ENCODE assay signal across 8 cellular contexts in genomic region chr12:63668028-63668799, GRCh38. TPM values are rescaled to one million over a fixed set of nuclear protein-coding genes. Genes with fewer than 3 reads are reported as not detected.
DNase-seq lines count a peak whose midpoint lies in the region; ATAC-seq, FAIRE-seq and TF ChIP-seq lines count a peak whose summit lies in the region.

DPY19L2 (minus strand) TSS chr12:63668493; CDS start chr12:63668393, 100 bp downstream.

- no peak for TF ChIP-seq POLR2A in GM12892 (IDR thresholded peaks at IDR 0.05; ENCODE audit: low read depth, low read length)

- peaks cover 40% of the 10 kb centered on the region for H3K27me3 Mint-ChIP-seq in activated T-helper 2 cell treated with anti-CD3 and anti-CD28 coated beads, Interferon-gamma antibody, Interleukin-2, Interleukin-4, amounts not matched to agents 10 μg/mL and 5 μg/mL and 100 μg/mL, durations not matched to agents 14 hours and 24 hours and 36 hours (ENCODE audit: low read depth)
- peaks cover 0 to 14% (median 3%) of the 10 kb centered on the region in 5 donors for H3K27me3 Mint-ChIP-seq in naive thymus-derived CD8-positive, alpha-beta T cell
- H3K27me3 Mint-ChIP-seq in stimulated activated naive CD8-positive, alpha-beta T cell treated with anti-CD3 and anti-CD28 coated beads, Interleukin-15, Interleukin-2, amounts not matched to agents 100 ng/mL and 50 ng/mL, for 24 hours, result no peaks in the 10 kb centered on the region

- intact Hi-C loops in activated T-helper 2 cell treated with anti-CD3 and anti-CD28 coated beads, Interferon-gamma antibody, Interleukin-2, Interleukin-4, amounts not matched to agents 10 μg/mL and 5 μg/mL and 100 μg/mL, durations not matched to agents 14 hours and 24 hours and 36 hours (cut with micrococcal nuclease), result loop anchor here (5.0 kb wide), 1 partner anchor 134 kb away; no protein-coding TSS in a partner anchor

- no peaks in the 10 kb centered on the region for H3K9me3 Mint-ChIP-seq in activated T-helper 2 cell treated with anti-CD3 and anti-CD28 coated beads, Interferon-gamma antibody, Interleukin-2, Interleukin-4, amounts not matched to agents 10 μg/mL and 5 μg/mL and 100 μg/mL, durations not matched to agents 14 hours and 24 hours and 36 hours
- H3K9me3 Mint-ChIP-seq in naive thymus-derived CD8-positive, alpha-beta T cell, result no peaks in the 10 kb centered on the region
- no peaks in the 10 kb centered on the region for H3K9me3 Mint-ChIP-seq in stimulated activated naive CD8-positive, alpha-beta T cell treated with anti-CD3 and anti-CD28 coated beads, Interleukin-15, Interleukin-2, amounts not matched to agents 100 ng/mL and 50 ng/mL, for 24 hours

- peak within 1 kb of the TSS; percentile 83 for H3K4me3 Mint-ChIP-seq in activated T-helper 2 cell treated with anti-CD3 and anti-CD28 coated beads, Interferon-gamma antibody, Interleukin-2, Interleukin-4, amounts not matched to agents 10 μg/mL and 5 μg/mL and 100 μg/mL, durations not matched to agents 14 hours and 24 hours and 36 hours (ENCODE audit: low read depth)
- peak within 1 kb of the TSS; percentile 88 to 96 (median 94) for H3K4me3 Mint-ChIP-seq in naive thymus-derived CD8-positive, alpha-beta T cell
- peak within 1 kb of the TSS; percentile 89 for H3K4me3 Mint-ChIP-seq in stimulated activated naive CD8-positive, alpha-beta T cell treated with anti-CD3 and anti-CD28 coated beads, Interleukin-15, Interleukin-2, amounts not matched to agents 100 ng/mL and 50 ng/mL, for 24 hours

- peaks cover 10% of the 10 kb centered on the region for H3K4me1 Mint-ChIP-seq in activated T-helper 2 cell treated with anti-CD3 and anti-CD28 coated beads, Interferon-gamma antibody, Interleukin-2, Interleukin-4, amounts not matched to agents 10 μg/mL and 5 μg/mL and 100 μg/mL, durations not matched to agents 14 hours and 24 hours and 36 hours (ENCODE audit: low read depth)
- peaks cover 14 to 36% (median 30%) of the 10 kb centered on the region in 4 donors for H3K4me1 Mint-ChIP-seq in naive thymus-derived CD8-positive, alpha-beta T cell
- peaks cover 37% of the 10 kb centered on the region for H3K4me1 Mint-ChIP-seq in stimulated activated naive CD8-positive, alpha-beta T cell treated with anti-CD3 and anti-CD28 coated beads, Interleukin-15, Interleukin-2, amounts not matched to agents 100 ng/mL and 50 ng/mL, for 24 hours (ENCODE audit: low read depth)

- no peak for FAIRE-seq in GM12892 (lab: Jason Lieb, UNC)

- POLR2A ChIA-PET in naive thymus-derived CD8-positive, alpha-beta T cell (lab: Charles Lee), result interaction anchor here (1.1 to 1.8 kb wide), 4 partner anchors 110 to 554 kb away, joined by 3 to 9 read pairs (median 4); partner anchors contain the start of gene KICS2

- no peaks in the 10 kb centered on the region for H3K36me3 Mint-ChIP-seq in activated T-helper 2 cell treated with anti-CD3 and anti-CD28 coated beads, Interferon-gamma antibody, Interleukin-2, Interleukin-4, amounts not matched to agents 10 μg/mL and 5 μg/mL and 100 μg/mL, durations not matched to agents 14 hours and 24 hours and 36 hours (ENCODE audit: low read depth)
- H3K36me3 Mint-ChIP-seq in naive thymus-derived CD8-positive, alpha-beta T cell, result no peaks in the 10 kb centered on the region
- no peaks in the 10 kb centered on the region for H3K36me3 Mint-ChIP-seq in stimulated activated naive CD8-positive, alpha-beta T cell treated with anti-CD3 and anti-CD28 coated beads, Interleukin-15, Interleukin-2, amounts not matched to agents 100 ng/mL and 50 ng/mL, for 24 hours (ENCODE audit: low read depth)

- DNase-seq in GM12892 (ENCODE audit: insufficient read length) (peak; percentile 8), NCI-H526 treated with DMSO at 0.1 percent for 48 hours (lab: John Stamatoyannopoulos, UW) (peak; percentile 75), fibroblast of the conjunctiva (ENCODE audit: low read depth) (peak; percentile 45)
- peak; percentile 14 for DNase-seq in activated T-helper 2 cell treated with anti-CD3 and anti-CD28 coated beads, Interferon-gamma antibody, Interleukin-2, Interleukin-4, amounts not matched to agents 10 μg/mL and 5 μg/mL and 100 μg/mL, durations not matched to agents 14 hours and 24 hours and 36 hours (ENCODE audit: low spot score)
- peak; percentile 23 to 87 (median 56) for DNase-seq in naive thymus-derived CD8-positive, alpha-beta T cell

- no peak within 1 kb of the TSS for H3K27ac Mint-ChIP-seq in activated T-helper 2 cell treated with anti-CD3 and anti-CD28 coated beads, Interferon-gamma antibody, Interleukin-2, Interleukin-4, amounts not matched to agents 10 μg/mL and 5 μg/mL and 100 μg/mL, durations not matched to agents 14 hours and 24 hours and 36 hours
- H3K27ac Mint-ChIP-seq in naive thymus-derived CD8-positive, alpha-beta T cell, result peak within 1 kb of the TSS; percentile 57 to 93 (median 83)
- H3K27ac Mint-ChIP-seq in stimulated activated naive CD8-positive, alpha-beta T cell treated with anti-CD3 and anti-CD28 coated beads, Interleukin-15, Interleukin-2, amounts not matched to agents 100 ng/mL and 50 ng/mL, for 24 hours, result peak within 1 kb of the TSS; percentile 91

- peak; percentile 67 for ATAC-seq in HG03103 (IDR thresholded peaks at IDR 0.05; ENCODE audit: low read depth, unreplicated experiment)
- peak; percentile 90 to 93 for ATAC-seq in naive thymus-derived CD8-positive, alpha-beta T cell
- ATAC-seq in HG02970 (IDR thresholded peaks at IDR 0.05; ENCODE audit: low FRiP score, unreplicated experiment), result no peak

RNA-seq across cellular contexts. Expression of gene DPY19L2, which starts in this region (rescaled TPM):
- 1.4 TPM for polyA plus RNA-seq in GM12892 (2012; ENCODE audit: missing spikeins)
- 0.32 and 0.91 TPM in 2 replicates for total RNA-seq in activated T-helper 2 cell treated with anti-CD3 and anti-CD28 coated beads, Interferon-gamma antibody, Interleukin-2, Interleukin-4, amounts not matched to agents 10 μg/mL and 5 μg/mL and 100 μg/mL, durations not matched to agents 14 hours and 24 hours and 36 hours
- 10 to 100 TPM; 15.4 to 16.7 TPM for total RNA-seq in naive thymus-derived CD8-positive, alpha-beta T cell
- under 1 TPM; 0.47 to 0.72 (median 0.60) TPM for polyA plus RNA-seq in naive thymus-derived CD8-positive, alpha-beta T cell

Comparison
In these comparisons a context has a peak if more than half of its experiments do, and no peak if none do; other contexts are left out.
1. Peak in DNase-seq in activated T-helper 2 cell treated with anti-CD3 and anti-CD28 coated beads, Interferon-gamma antibody, Interleukin-2, Interleukin-4, amounts not matched to agents 10 μg/mL and 5 μg/mL and 100 μg/mL, durations not matched to agents 14 hours and 24 hours and 36 hours; RNA of the gene not detected or under 1 TPM.
2. DNase-seq: peak in every context shown above with its lines; median percentile 75 in NCI-H526 treated with DMSO at 0.1 percent for 48 hours; 56 in naive thymus-derived CD8-positive, alpha-beta T cell; 45 in fibroblast of the conjunctiva; 14 in activated T-helper 2 cell treated with anti-CD3 and anti-CD28 coated beads, Interferon-gamma antibody, Interleukin-2, Interleukin-4, amounts not matched to agents 10 μg/mL and 5 μg/mL and 100 μg/mL, durations not matched to agents 14 hours and 24 hours and 36 hours; 8 in GM12892.